Comparison of ENCODE assay signal across 19 cellular contexts in genomic region chr7:120833551-120833950, GRCh38. TPM values are rescaled to one million over a fixed set of nuclear protein-coding genes. Genes with fewer than 3 reads are reported as not detected.
A peak's percentile ranks its signal among the peaks of the same experiment; 100 is the strongest.
DNase-seq lines count a peak whose midpoint lies in the region; ATAC-seq, FAIRE-seq and TF ChIP-seq lines count a peak whose summit lies in the region.
"Had no signal": no experiment of that assay in that cellular context is flagged by ENCODE, and none has a peak within 500 bp of the region (broad histone marks: within the 10 kb centered on the region; RNA-seq: fewer than 3 reads in every experiment).

No MANE protein-coding gene starts in this region.

- no TSS peak for BruUV-seq in GM12878 (replicated peaks; lab: Mats Ljungman, UMichigan)

- intact Hi-C loops in GM12878 (cut with micrococcal nuclease; ENCODE audit: unreplicated experiment): no loop called here

- SMC1A ChIA-PET in GM12878 (lab: Charles Lee; ENCODE audit: uncharacterized antibody, unreplicated experiment): interaction anchor here (0.8 to 8.7 kb wide), 13 partner anchors 8 to 117 kb away, joined by 3 to 122 read pairs (median 5); partner anchors contain the start of genes ING3 and TSPAN12

- no peak for TF ChIP-seq RAD21 in GM12878 (IDR thresholded peaks at IDR 0.05; ENCODE audit: insufficient read depth, low read depth, low read length)

- H3K4me1 ChIP-seq in BLaER1 (peaks cover 20% of the 10 kb centered on the region), GM12878 (ENCODE audit: control insufficient read depth, insufficient read depth, low read length) (peaks cover 7% of the 10 kb centered on the region; the same call in 1 of the 2 replicates), Karpas-422 (ENCODE audit: low read length) (no peaks in the 10 kb centered on the region)
- H3K4me1 ChIP-seq: adrenal gland, Caco-2, psoas muscle had no signal

- peak; percentile 13 for ATAC-seq in GM12878
- ATAC-seq in GM18517 (IDR thresholded peaks at IDR 0.05; ENCODE audit: unreplicated experiment): no peak
- no peak for ATAC-seq in GM19328 (IDR thresholded peaks at IDR 0.05; ENCODE audit: unreplicated experiment)
- ATAC-seq: activated T-helper 17 cell treated with anti-CD3 and anti-CD28 coated beads, Interleukin-2, amount 50 U/mL, for 72 hours; naive thymus-derived CD4-positive, alpha-beta T cell; psoas muscle; T-cell had no signal

- TF ChIP-seq POLR2A in GM12878 (IDR thresholded peaks at IDR 0.05; ENCODE audit: low read depth, low read length): no peak

- no peak for TF ChIP-seq EP300 in GM12878 (IDR thresholded peaks at IDR 0.05; ENCODE audit: borderline replicate concordance in 1 of 2, control insufficient read depth in 1 of 2, low read depth in 2 of 2, low read length in 2 of 2)

- H3K27me3 ChIP-seq in BLaER1 (no peaks in the 10 kb centered on the region), GM12878 (replicated peaks in 1 of 2; ENCODE audit: control insufficient read depth in 2 of 2, insufficient read depth in 2 of 2, low read length in 1 of 2) (no peaks in the 10 kb centered on the region), Karpas-422 (ENCODE audit: low read length) (no peaks in the 10 kb centered on the region)
- H3K27me3 ChIP-seq: adrenal gland had no signal

- H3K9me3 ChIP-seq in BLaER1 (peaks cover 7% of the 10 kb centered on the region; the same call in 1 of the 2 replicates), GM12878 (replicated peaks; ENCODE audit: control insufficient read depth, insufficient read depth, low read length) (peaks cover 1% of the 10 kb centered on the region; the same call in 2 of the 3 replicates), Karpas-422 (ENCODE audit: low read length) (no peaks in the 10 kb centered on the region)
- H3K9me3 ChIP-seq: adrenal gland had no signal

- H3K27ac ChIP-seq in BLaER1 (no peak overlapping the region), GM12878 (ENCODE audit: control insufficient read depth, insufficient read depth) (no peak overlapping the region), Karpas-422 (ENCODE audit: low read length) (no peak overlapping the region)
- H3K27ac ChIP-seq: adrenal gland, psoas muscle, WERI-Rb-1 had no signal

- FAIRE-seq in GM18507 (lab: Jason Lieb, UNC): peak; percentile 46
- no peak for FAIRE-seq in GM12878 (lab: Jason Lieb, UNC)
- FAIRE-seq: endometrium had no signal

- H4K20me1 ChIP-seq in BLaER1: no peaks in the 10 kb centered on the region
- no peaks in the 10 kb centered on the region for H4K20me1 ChIP-seq in GM12878 (ENCODE audit: control insufficient read depth, insufficient read depth)
- no peaks in the 10 kb centered on the region for H4K20me1 ChIP-seq in Karpas-422 (ENCODE audit: insufficient read depth, low read depth, low read length)

- H3K4me2 ChIP-seq in BLaER1 (peak overlapping the region; percentile 17; the same call in 1 of the 2 replicates), GM12878 (ENCODE audit: control insufficient read depth, insufficient read depth) (no peak overlapping the region), Karpas-422 (ENCODE audit: low read depth, low read length, poor library complexity, severe bottlenecking) (no peak overlapping the region)

- no peak for TF ChIP-seq CTCF in GM12878 (IDR thresholded peaks at IDR 0.05 in 2 of 3, conservative IDR thresholded peaks at IDR 0.05 in 1 of 3; ENCODE audit: control insufficient read depth in 2 of 3, extremely low read depth in 1 of 3, insufficient read depth in 1 of 3, low read depth in 3 of 3, low read length in 3 of 3)

- RAD21 ChIA-PET in GM12878 (lab: Charles Lee; ENCODE audit: unreplicated experiment): interaction anchor here (0.7 to 3.3 kb wide), 8 partner anchors 17 to 697 kb away, joined by 3 to 21 read pairs (median 6); partner anchors contain the start of gene TSPAN12

- no peaks in the 10 kb centered on the region for H3K9me2 ChIP-seq in Karpas-422 (replicated peaks; ENCODE audit: insufficient read depth, low read length)

- POLR2A ChIA-PET in GM12878 (lab: Charles Lee): interaction anchor here (0.8 to 4.5 kb wide), 5 partner anchors 14 to 117 kb away, joined by 3 to 16 read pairs (median 5); partner anchors contain the start of gene ING3

- in situ Hi-C loops in GM12878 (cut with MboI): no loop called here

- WGBS in GM12878 (ENCODE audit: insufficient coverage, insufficient replicate concordance, low lambda C conversion rate, missing lambda C conversion rate): 69% methylated on average over 2 of the region's 2 CpGs

- DNase-seq in GM18507 (ENCODE audit: extremely low spot score, insufficient read length, low read depth) (no peak), NCI-H2081 (lab: John Stamatoyannopoulos, UW) (peak; percentile 61 to 90), GM12878 (ENCODE audit: low read depth, low spot score) (no peak), Karpas-422 (no peak), HuH-7.5 (ENCODE audit: low spot score) (no peak)
- DNase-seq: activated CD8-positive, alpha-beta memory T cell treated with anti-CD3 and anti-CD28 coated beads for 24 hours; adrenal gland; Caco-2; naive thymus-derived CD4-positive, alpha-beta T cell; NCI-H524; psoas muscle; stimulated activated CD4-positive, alpha-beta T cell treated with anti-CD3 and anti-CD28 coated beads, Interleukin-12 subunit alpha, Interleukin-12 subunit beta, amount 100 ng/mL, for 4 hours; T-cell; WERI-Rb-1 had no signal

- CTCF ChIA-PET in GM12878 (lab: Yijun Ruan, JAX): interaction anchor here (1.0 to 1.9 kb wide), 5 partner anchors 15 to 42 kb away, joined by 4 to 13 read pairs (median 6); partner anchors contain the start of gene TSPAN12

- H3K36me3 ChIP-seq in BLaER1 (no peaks in the 10 kb centered on the region), GM12878 (ENCODE audit: control insufficient read depth in 2 of 2, insufficient read depth in 2 of 2, low read length in 1 of 2) (no peaks in the 10 kb centered on the region), Karpas-422 (ENCODE audit: insufficient read depth, low read length) (no peaks in the 10 kb centered on the region)
- H3K36me3 ChIP-seq: adrenal gland, WERI-Rb-1 had no signal

- H3K4me3 ChIP-seq in BLaER1 (no peak overlapping the region), GM12878 (no peak overlapping the region), Karpas-422 (ENCODE audit: low read length) (no peak overlapping the region)
- H3K4me3 ChIP-seq: adrenal gland, psoas muscle had no signal

- H2AFZ ChIP-seq in GM12878 (ENCODE audit: control insufficient read depth, low read depth, low read length) (no peak overlapping the region), Karpas-422 (ENCODE audit: low read length) (no peak overlapping the region)

- H3K9ac ChIP-seq in BLaER1 (no peak overlapping the region), GM12878 (ENCODE audit: control insufficient read depth, insufficient read depth, low read length) (no peak overlapping the region), Karpas-422 (ENCODE audit: low read length) (no peak overlapping the region)

- H3K79me2 ChIP-seq in GM12878 (ENCODE audit: control insufficient read depth, insufficient read depth, low read length) (no peaks in the 10 kb centered on the region), Karpas-422 (ENCODE audit: low read length) (no peaks in the 10 kb centered on the region)

TF ChIP-seq in GM12878, 131 proteins besides CTCF, POLR2A, EP300 and RAD21 (continues in another document):
- peak; percentile 48; the same call in 1 of the 2 replicates for TF ChIP-seq ZNF687 (IDR thresholded peaks at IDR 0.05)

RNA-seq across cellular contexts. Expression of gene TSPAN12, which starts 24.4 kb away (rescaled TPM):
- total RNA-seq in GM12878 (2013; cell fraction: nucleolus; rRNA removed): 51.8 and 55.1 TPM in 2 replicates
- 1.5 and 1.6 TPM in 2 replicates for total RNA-seq in GM12878 (2014; rRNA removed)
- 0.67 and 0.78 TPM in 2 replicates for total RNA-seq in GM12878 (2014; rRNA removed; fragmentation: Illumina TruSeq; extraction: Trizol)
- 1.3 and 1.9 TPM in 2 replicates for total RNA-seq in GM12878 (2021)
- 2.2 TPM for polyA plus RNA-seq in GM12878 (2011; ENCODE audit: low read depth)
- polyA plus RNA-seq in GM12878 (2011; rRNA removed): 110 and 170 TPM in 2 replicates
- polyA plus RNA-seq in GM12878 (2011; cell fraction: cytosol; rRNA removed): 42.5 and 49.2 TPM in 2 replicates
- polyA plus RNA-seq in GM12878 (2011; cell fraction: nucleus; rRNA removed): 58.2 and 70.6 TPM in 2 replicates
- polyA plus RNA-seq in GM12878 (2012): 2.7 and 5.7 TPM in 2 replicates
- polyA plus RNA-seq in GM12878 (2014; fragmentation: Illumina TruSeq; extraction: Trizol): 1.2 and 2.1 TPM in 2 replicates
- 1 to 10 TPM in 1 of 2 experiments, under 1 TPM in 1; 0.75 to 1.3 TPM for polyA plus RNA-seq in GM12878 (2014; fragmentation: Nextera tagmentation; extraction: Ambion mirVana)
- polyA plus RNA-seq in GM12878 (2014; rRNA removed): 0.74 and 1.3 TPM in 2 replicates
- 1 to 10 TPM; 2.0 to 2.2 TPM for polyA plus RNA-seq in GM12878 (2016; fragmentation: Nextera tagmentation; extraction: Ambion mirVana)
- polyA minus RNA-seq in GM12878 (2011; rRNA and poly(A)+ RNA removed): 260 and 359 TPM in 2 replicates
- 41.4 and 43.4 TPM in 2 replicates for polyA minus RNA-seq in GM12878 (2011; cell fraction: cytosol; rRNA and poly(A)+ RNA removed)
- 56.7 and 70.8 TPM in 2 replicates for polyA minus RNA-seq in GM12878 (2011; cell fraction: nucleus; rRNA and poly(A)+ RNA removed)
- not detected in 2 replicates for total RNA-seq in Karpas-422 (2014; rRNA removed; shearing (Covaris generic); ENCODE audit: low replicate concordance)
- total RNA-seq: activated T-helper 17 cell treated with anti-CD3 and anti-CD28 coated beads, Interleukin-2, amount 50 U/mL, for 72 hours; naive thymus-derived CD4-positive, alpha-beta T cell had no signal
- polyA plus RNA-seq: naive thymus-derived CD4-positive, alpha-beta T cell had no signal

Comparison
In these comparisons a context has a peak if more than half of its experiments do, and no peak if none do; other contexts are left out.
1. DNase-seq: peak in NCI-H2081 (2 of 2); none in GM18507 (single experiment), GM12878 (single experiment), Karpas-422 (single experiment) and HuH-7.5 (single experiment).